In genomic region chr9:8366161-8366926, GRCh38 we compare ENCODE assay signal across 12 cellular contexts.
DNase-seq lines count a peak whose midpoint lies in the region; FAIRE-seq and TF ChIP-seq lines count a peak whose summit lies in the region.
"Had no signal": no experiment of that assay in that cellular context is flagged by ENCODE, and none has a peak within 500 bp of the region (broad histone marks: within the 10 kb centered on the region; RNA-seq: fewer than 3 reads in every experiment).

No MANE protein-coding gene starts in this region.

- H3K27ac ChIP-seq in endothelial cell of umbilical vein (ENCODE audit: insufficient read depth, low read depth, low read length) = peak overlapping the region; percentile 98
- H3K27ac ChIP-seq in CD4-positive, alpha-beta memory T cell (ENCODE audit: low read depth, low read length) = no peak overlapping the region

- CTCF ChIA-PET in endothelial cell of umbilical vein (lab: Charles Lee) = interaction anchor here (1.8 kb wide), 1 partner anchor 9 kb away, joined by 6 read pairs; no protein-coding TSS in a partner anchor
- CTCF ChIA-PET in CD4-positive, alpha-beta memory T cell (lab: Charles Lee; ENCODE audit: partially characterized antibody) = no interaction called here

- POLR2A ChIA-PET in endothelial cell of umbilical vein (lab: Charles Lee) = no interaction called here
- POLR2A ChIA-PET in CD4-positive, alpha-beta memory T cell (lab: Charles Lee; ENCODE audit: partially characterized antibody) = no interaction called here

- peak overlapping the region; percentile 83 for H3K4me2 ChIP-seq in endothelial cell of umbilical vein (ENCODE audit: insufficient read depth, low read length)

- TF ChIP-seq CTCF in endothelial cell of umbilical vein (IDR thresholded peaks at IDR 0.05; ENCODE audit: extremely low read depth in 1 of 2, insufficient read depth in 1 of 2, low read depth in 1 of 2, low read length in 2 of 2) = no peak

- DNase-seq in NCI-H524 (lab: John Stamatoyannopoulos, UW) (peak; percentile 16 to 43), NCI-H524 treated with DMSO at 0.1 percent for 48 hours (lab: John Stamatoyannopoulos, UW) (no peak), NCI-H460 (ENCODE audit: extremely low read depth, low read depth) (peak; percentile 26), endothelial cell of umbilical vein (ENCODE audit: low read depth, low spot score) (peak; percentile 88), skeletal muscle cell (ENCODE audit: low read depth) (peak; percentile 24), activated gamma-delta T cell treated with Interleukin-2 at 50 U/mL for 16 hours (no peak), frontal cortex (ENCODE audit: low spot score in 2 of 2) (no peak)
- DNase-seq in CD4-positive, alpha-beta memory T cell = no peak
- DNase-seq: activated gamma-delta T cell, naive B cell, NCI-H2081 treated with DMSO at 0.1 percent for 48 hours had no signal

- intact Hi-C loops in endothelial cell of umbilical vein (cut with micrococcal nuclease) = loop anchor here (1.0 to 10.0 kb wide), 4 partner anchors 8 to 552 kb away; no protein-coding TSS in a partner anchor
- intact Hi-C loops in CD4-positive, alpha-beta memory T cell (cut with micrococcal nuclease) = no loop called here

- no peaks in the 10 kb centered on the region for H3K27me3 Mint-ChIP-seq in CD4-positive, alpha-beta memory T cell
- H3K27me3 Mint-ChIP-seq: naive B cell had no signal

- no peaks in the 10 kb centered on the region for H3K36me3 Mint-ChIP-seq in CD4-positive, alpha-beta memory T cell
- H3K36me3 Mint-ChIP-seq: naive B cell had no signal

- H3K27ac Mint-ChIP-seq in CD4-positive, alpha-beta memory T cell = no peak overlapping the region
- H3K27ac Mint-ChIP-seq: naive B cell had no signal

- H3K4me1 Mint-ChIP-seq in CD4-positive, alpha-beta memory T cell = no peaks in the 10 kb centered on the region
- H3K4me1 Mint-ChIP-seq: naive B cell had no signal

- dilution Hi-C loops in endothelial cell of umbilical vein (cut with MboI; ENCODE audit: extremely low pct_ligation_motif_present, low sequenced_read_pairs) = no loop called here

- H3K4me3 Mint-ChIP-seq in CD4-positive, alpha-beta memory T cell = no peak overlapping the region
- H3K4me3 Mint-ChIP-seq: naive B cell had no signal

- no peaks in the 10 kb centered on the region for H3K9me3 ChIP-seq in endothelial cell of umbilical vein (replicated peaks; ENCODE audit: control insufficient read depth, insufficient read depth, low read length)
- no peaks in the 10 kb centered on the region for H3K9me3 ChIP-seq in CD4-positive, alpha-beta memory T cell (ENCODE audit: control insufficient read depth in 1 of 2, low read length in 2 of 2)

- H3K9me3 Mint-ChIP-seq in CD4-positive, alpha-beta memory T cell = no peaks in the 10 kb centered on the region
- H3K9me3 Mint-ChIP-seq: naive B cell had no signal

- no peaks in the 10 kb centered on the region for H4K20me1 ChIP-seq in endothelial cell of umbilical vein (replicated peaks; ENCODE audit: control insufficient read depth, extremely low read depth, insufficient read depth, low read length)

- FAIRE-seq in endothelial cell of umbilical vein (lab: Jason Lieb, UNC) = peak; percentile 86
- no peak for FAIRE-seq in frontal cortex (lab: Jason Lieb, UNC)
- FAIRE-seq: HepG2 had no signal

- H3K27me3 ChIP-seq in endothelial cell of umbilical vein (ENCODE audit: control insufficient read depth in 2 of 2, insufficient read depth in 2 of 2, low read length in 2 of 2) = no peaks in the 10 kb centered on the region
- no peaks in the 10 kb centered on the region for H3K27me3 ChIP-seq in CD4-positive, alpha-beta memory T cell (ENCODE audit: insufficient read depth, low read length)

- H3K4me3 ChIP-seq in endothelial cell of umbilical vein (replicated peaks in 1 of 3; ENCODE audit: insufficient read depth in 1 of 3, low read depth in 1 of 3, low read length in 3 of 3) (no peak overlapping the region), skeletal muscle cell (ENCODE audit: low read depth, low read length) (no peak overlapping the region)
- no peak overlapping the region for H3K4me3 ChIP-seq in CD4-positive, alpha-beta memory T cell (ENCODE audit: low read length in 2 of 2)

- H2AFZ ChIP-seq in endothelial cell of umbilical vein (ENCODE audit: low read depth, low read length) = no peak overlapping the region

- no peak for TF ChIP-seq POLR2A in endothelial cell of umbilical vein (IDR thresholded peaks at IDR 0.05; ENCODE audit: low read depth, low read length)

- BruUV-seq in endothelial cell of umbilical vein (replicated peaks; lab: Mats Ljungman, UMichigan) = TSS peak; percentile 71

- no peaks in the 10 kb centered on the region for H3K79me2 ChIP-seq in endothelial cell of umbilical vein (ENCODE audit: control insufficient read depth, insufficient read depth, low read length)

- no peaks in the 10 kb centered on the region for H3K9me1 ChIP-seq in endothelial cell of umbilical vein (replicated peaks; ENCODE audit: control insufficient read depth, extremely low read depth, insufficient read depth, low read length)

- peaks cover 31% of the 10 kb centered on the region for H3K4me1 ChIP-seq in endothelial cell of umbilical vein (ENCODE audit: control insufficient read depth, extremely low read depth, insufficient read depth, low read length)
- H3K4me1 ChIP-seq in CD4-positive, alpha-beta memory T cell (ENCODE audit: insufficient read depth, low read length) = no peaks in the 10 kb centered on the region

- H3K36me3 ChIP-seq in endothelial cell of umbilical vein (ENCODE audit: control insufficient read depth in 2 of 2, extremely low read depth in 1 of 2, insufficient read depth in 2 of 2, low read length in 2 of 2) = no peaks in the 10 kb centered on the region
- no peaks in the 10 kb centered on the region for H3K36me3 ChIP-seq in CD4-positive, alpha-beta memory T cell (ENCODE audit: insufficient read depth, low read length)

- H3K9ac ChIP-seq in endothelial cell of umbilical vein (replicated peaks; ENCODE audit: extremely low read depth, insufficient read depth, low read length) = peak overlapping the region; percentile 46

TF ChIP-seq in endothelial cell of umbilical vein, 7 proteins besides CTCF, POLR2A, EP300 and RAD21:
- peak; percentile 89 for TF ChIP-seq FOS (IDR thresholded peaks at IDR 0.05; ENCODE audit: borderline replicate concordance, insufficient read depth, low read length)
- TF ChIP-seq MYC (IDR thresholded peaks at IDR 0.05; ENCODE audit: low read depth, low read length) = no peak
- peak; percentile 46 for TF ChIP-seq POLR2AphosphoS5 (IDR thresholded peaks at IDR 0.05; ENCODE audit: insufficient read depth, low read depth, low read length)
- no peak for TF ChIP-seq EZH2 (IDR thresholded peaks at IDR 0.05; ENCODE audit: borderline replicate concordance, low read depth, low read length, severe bottlenecking)
- TF ChIP-seq MAX (IDR thresholded peaks at IDR 0.05; ENCODE audit: insufficient read depth, insufficient read length) = no peak
- TF ChIP-seq GATA2 (IDR thresholded peaks at IDR 0.05; ENCODE audit: insufficient read depth, insufficient read length, low read depth, low read length) = peak; percentile 75
- peak; percentile 86 for TF ChIP-seq JUN (IDR thresholded peaks at IDR 0.05; ENCODE audit: borderline replicate concordance, insufficient read depth, insufficient read length, low read depth)

Comparison
In these comparisons a context has a peak if more than half of its experiments do, and no peak if none do; other contexts are left out.
1. DNase-seq: peak in NCI-H524 (2 of 2), NCI-H460 (single experiment), endothelial cell of umbilical vein (single experiment) and skeletal muscle cell (single experiment); none in NCI-H524 treated with DMSO at 0.1 percent for 48 hours (single experiment), activated gamma-delta T cell treated with Interleukin-2 at 50 U/mL for 16 hours (single experiment), CD4-positive, alpha-beta memory T cell (0 of 5) and frontal cortex (0 of 2).